26 cellular contexts compared by ENCODE assay signal in the genomic region with DNA sequence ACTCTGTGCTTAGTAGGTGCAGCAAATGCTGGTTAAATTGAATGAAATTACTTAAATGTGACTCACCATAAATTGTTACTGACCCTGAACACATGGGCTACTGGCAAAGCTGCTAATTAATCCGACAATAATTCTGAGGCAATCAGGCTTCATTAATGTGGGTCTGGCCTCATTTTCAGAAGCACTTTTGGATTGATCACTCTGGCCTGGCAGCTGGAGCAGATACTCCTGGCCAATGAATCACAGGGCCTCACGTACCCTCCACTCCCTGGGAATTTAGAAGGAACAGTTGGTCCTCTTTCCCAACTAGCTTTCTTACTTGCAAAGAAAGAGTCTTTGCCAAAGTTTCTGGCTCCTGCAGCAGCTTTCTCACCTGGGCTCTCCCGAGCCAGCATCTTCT.
"Had no signal": no experiment of that assay in that cellular context is flagged by ENCODE, and none has a peak within 500 bp of the region (broad histone marks: within the 10 kb centered on the region; RNA-seq: fewer than 3 reads in every experiment).

No MANE protein-coding gene starts in this region.

- H3K9me3 ChIP-seq: neutrophil, pancreas, psoas muscle, right lobe of liver, sigmoid colon, stomach, thoracic aorta, thyroid gland, tibial nerve, upper lobe of left lung, vagina had no signal

- H3K4me2 ChIP-seq: neural progenitor cell had no signal

- H3K4me1 ChIP-seq: neural progenitor cell, pancreas, psoas muscle, right lobe of liver, sigmoid colon, stomach, thyroid gland, tibial nerve, upper lobe of left lung, vagina had no signal

- ATAC-seq: naive thymus-derived CD4-positive, alpha-beta T cell; natural killer cell; pancreas; psoas muscle; right cardiac atrium; right lobe of liver; stimulated activated effector memory CD8-positive, alpha-beta T cell treated with anti-CD3 and anti-CD28 coated beads, Interleukin-12 subunit alpha, Interleukin-12 subunit beta, amount 100 ng/mL, for 72 hours; stimulated activated naive B cell treated with anti-CD40 and anti-IgM and Interleukin-4, amounts not matched to agents 10 μg/mL and 1 μg/mL and 100 μg/mL, for 72 hours had no signal

- H3K36me3 ChIP-seq: neural progenitor cell, neutrophil, pancreas, right lobe of liver, sigmoid colon, stomach, thoracic aorta, thyroid gland, tibial nerve, upper lobe of left lung, vagina had no signal

- H3K27me3 ChIP-seq: neural progenitor cell, neutrophil, pancreas, right lobe of liver, sigmoid colon, stomach, thyroid gland, tibial nerve, upper lobe of left lung, vagina had no signal

- H3K4me3 ChIP-seq: neural progenitor cell, pancreas, psoas muscle, right lobe of liver, sigmoid colon, stomach, thoracic aorta, thyroid gland, tibial nerve, upper lobe of left lung, vagina had no signal

- FAIRE-seq: pancreas, small intestine, urothelium cell line had no signal

- H3K27ac ChIP-seq: neural progenitor cell, neutrophil, pancreas, psoas muscle, right lobe of liver, sigmoid colon, stomach, thoracic aorta, thyroid gland, tibial nerve, upper lobe of left lung, vagina had no signal

- H3K9ac ChIP-seq: neural progenitor cell had no signal

- DNase-seq: naive thymus-derived CD4-positive, alpha-beta T cell; natural killer cell; nucleus accumbens; pancreas; posterior cingulate gyrus; psoas muscle; right cardiac atrium; right lobe of liver; sigmoid colon; small intestine; stimulated activated CD4-positive, alpha-beta T cell treated with anti-CD3 and anti-CD28 coated beads, Interleukin-15, amount 100 ng/mL, for 24 hours; stimulated activated CD4-positive, alpha-beta T cell treated with anti-CD3 and anti-CD28 coated beads, Interleukin-2, amount 100 ng/mL, for 24 hours; stimulated activated CD4-positive, alpha-beta T cell treated with anti-CD3 and anti-CD28 coated beads, Interleukin-2, amount 100 ng/mL, for 48 hours; stimulated activated CD4-positive, alpha-beta T cell treated with anti-CD3 and anti-CD28 coated beads, Interleukin-4, amount 100 ng/mL, for 24 hours; stimulated activated naive B cell treated with anti-CD40 and anti-IgM and Interleukin-4, amounts not matched to agents 10 μg/mL and 1 μg/mL and 100 μg/mL, for 72 hours; stimulated activated naive CD4-positive, alpha-beta T cell treated with Interleukin-2 at 50 U/mL for 16 hours; stomach; thyroid gland; upper lobe of left lung had no signal

- H2AFZ ChIP-seq: neural progenitor cell had no signal
